Comparison of ENCODE assay signal across 8 cellular contexts in the genomic region with DNA sequence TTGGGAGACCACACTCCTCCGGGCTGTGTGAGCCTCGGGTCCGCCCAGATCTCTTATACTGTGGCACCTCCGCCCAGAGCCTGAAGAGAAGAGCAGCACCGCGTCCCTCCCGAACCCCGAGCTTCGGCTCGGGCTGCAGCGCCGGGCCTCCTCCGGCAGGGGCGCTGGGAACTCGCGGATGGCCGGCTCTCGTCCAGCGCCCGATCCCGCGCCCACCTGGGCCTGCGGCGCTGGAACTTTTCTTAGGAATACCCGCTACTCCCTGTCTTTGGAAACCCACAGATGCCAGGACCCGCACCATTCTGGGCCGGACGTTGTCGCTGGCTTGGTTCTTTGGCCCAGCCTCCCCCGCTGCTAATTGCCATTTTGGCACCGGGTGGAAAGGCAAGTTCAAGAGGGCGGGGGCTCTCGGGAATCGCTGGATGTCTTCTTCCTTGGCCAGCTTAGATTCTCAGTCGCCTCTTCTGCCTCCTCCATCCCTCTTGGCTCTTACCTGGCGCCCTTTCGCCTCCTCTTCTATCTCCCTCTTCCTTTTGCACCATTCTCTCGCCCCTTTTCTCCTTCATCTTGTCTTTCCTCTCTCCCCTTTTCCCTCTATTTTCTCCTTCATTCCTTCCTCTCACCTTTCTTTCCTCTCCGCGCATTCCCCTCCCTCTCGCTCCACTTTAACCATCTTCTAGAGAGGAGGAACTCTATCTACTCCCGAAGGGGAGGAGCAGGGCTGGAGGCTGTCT. TPM values are rescaled to one million over a fixed set of nuclear protein-coding genes. Genes with fewer than 3 reads are reported as not detected.
A peak's percentile ranks its signal among the peaks of the same experiment; 100 is the strongest.
DNase-seq lines count a peak whose midpoint lies in the region; ATAC-seq and TF ChIP-seq lines count a peak whose summit lies in the region.

No MANE protein-coding gene starts in this region.

- peaks cover 17% of the 10 kb centered on the region for H3K4me1 Mint-ChIP-seq in progenitor cell of endocrine pancreas (ENCODE audit: low read depth)

- H3K36me3 Mint-ChIP-seq in progenitor cell of endocrine pancreas (ENCODE audit: insufficient read depth) = no peaks in the 10 kb centered on the region

- H3K27me3 Mint-ChIP-seq in progenitor cell of endocrine pancreas = peaks cover 83% of the 10 kb centered on the region

- H3K27ac Mint-ChIP-seq in progenitor cell of endocrine pancreas = peak overlapping the region; percentile 11

- DNase-seq in NCI-H2227 treated with DMSO at 0.1 percent for 48 hours (lab: John Stamatoyannopoulos, UW) = peak; percentile 10
- DNase-seq in germinal center (ENCODE audit: low spot score) = peak; percentile 13
- peak; percentile 51 for DNase-seq in progenitor cell of endocrine pancreas (ENCODE audit: low spot score, unreplicated experiment)
- no peak for DNase-seq in superior temporal gyrus (ENCODE audit: extremely low spot score)
- no peak for DNase-seq in SHP77 treated with DMSO at 0.1 percent for 48 hours (lab: John Stamatoyannopoulos, UW)

- no peak for ATAC-seq in GM21528 (IDR thresholded peaks at IDR 0.05; ENCODE audit: low FRiP score, unreplicated experiment)
- no peak for ATAC-seq in HG02763 (IDR thresholded peaks at IDR 0.05; ENCODE audit: unreplicated experiment)

- peak overlapping the region; percentile 71 for H3K4me3 Mint-ChIP-seq in progenitor cell of endocrine pancreas (ENCODE audit: low read depth)

- peak overlapping the region; percentile 26 for H3K4me3 ChIP-seq in GM12875 (ENCODE audit: low read depth, low read length)

- TF ChIP-seq CTCF in GM12875 (IDR thresholded peaks at IDR 0.05; ENCODE audit: borderline replicate concordance, insufficient read depth, low read depth, low read length) (peak; percentile 78), progenitor cell of endocrine pancreas (IDR thresholded peaks at IDR 0.05; ENCODE audit: unreplicated experiment) (peak; percentile 82)

- no peaks in the 10 kb centered on the region for H3K9me3 Mint-ChIP-seq in progenitor cell of endocrine pancreas (ENCODE audit: low read depth)

RNA-seq across cellular contexts. Expression of gene SORCS3, which starts 2.1 kb away (rescaled TPM):
- 0.24 and 0.31 TPM in 2 replicates for total RNA-seq in progenitor cell of endocrine pancreas

Comparison
In these comparisons a context has a peak if more than half of its experiments do, and no peak if none do; other contexts are left out.
1. DNase-seq: peak in NCI-H2227 treated with DMSO at 0.1 percent for 48 hours (single experiment), germinal center (single experiment) and progenitor cell of endocrine pancreas (single experiment); none in superior temporal gyrus (single experiment) and SHP77 treated with DMSO at 0.1 percent for 48 hours (single experiment).